ENCODE assay signal across 3 cellular contexts in the genomic region with DNA sequence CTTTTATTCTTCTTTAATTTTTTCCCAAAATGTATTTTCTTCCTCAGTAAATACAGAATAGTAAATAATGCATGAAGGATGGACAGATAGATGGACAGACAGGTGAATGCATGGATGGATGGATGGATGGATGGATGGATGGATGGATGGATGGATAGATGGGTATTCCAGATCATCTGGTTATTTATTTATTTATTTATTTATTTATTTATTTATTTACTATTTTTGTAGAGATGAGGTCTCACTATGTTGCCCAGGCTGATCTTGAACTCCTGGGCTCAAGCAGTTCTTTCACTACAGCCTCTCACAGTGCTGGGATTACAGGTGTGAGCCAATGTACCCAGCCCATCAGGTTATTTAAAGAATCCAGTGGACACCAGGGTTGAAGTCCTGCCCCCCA.
TF ChIP-seq lines count a peak whose summit lies in the region.

No MANE protein-coding gene starts in this region.

TF ChIP-seq in A549, 52 proteins besides CTCF, POLR2A, EP300 and RAD21:
- TF ChIP-seq ZC3H11A (IDR thresholded peaks at IDR 0.05), result peak; percentile 86

TF ChIP-seq in HEK293, 187 proteins besides CTCF, POLR2A, EP300 and RAD21 (continues in another document):
- TF ChIP-seq ZNF791 (tag by site-specific recombination; IDR thresholded peaks at IDR 0.05), result 0 out of 2 replicates have a peak, but pooled peaks have one; percentile 31
- TF ChIP-seq, protein P1, sequence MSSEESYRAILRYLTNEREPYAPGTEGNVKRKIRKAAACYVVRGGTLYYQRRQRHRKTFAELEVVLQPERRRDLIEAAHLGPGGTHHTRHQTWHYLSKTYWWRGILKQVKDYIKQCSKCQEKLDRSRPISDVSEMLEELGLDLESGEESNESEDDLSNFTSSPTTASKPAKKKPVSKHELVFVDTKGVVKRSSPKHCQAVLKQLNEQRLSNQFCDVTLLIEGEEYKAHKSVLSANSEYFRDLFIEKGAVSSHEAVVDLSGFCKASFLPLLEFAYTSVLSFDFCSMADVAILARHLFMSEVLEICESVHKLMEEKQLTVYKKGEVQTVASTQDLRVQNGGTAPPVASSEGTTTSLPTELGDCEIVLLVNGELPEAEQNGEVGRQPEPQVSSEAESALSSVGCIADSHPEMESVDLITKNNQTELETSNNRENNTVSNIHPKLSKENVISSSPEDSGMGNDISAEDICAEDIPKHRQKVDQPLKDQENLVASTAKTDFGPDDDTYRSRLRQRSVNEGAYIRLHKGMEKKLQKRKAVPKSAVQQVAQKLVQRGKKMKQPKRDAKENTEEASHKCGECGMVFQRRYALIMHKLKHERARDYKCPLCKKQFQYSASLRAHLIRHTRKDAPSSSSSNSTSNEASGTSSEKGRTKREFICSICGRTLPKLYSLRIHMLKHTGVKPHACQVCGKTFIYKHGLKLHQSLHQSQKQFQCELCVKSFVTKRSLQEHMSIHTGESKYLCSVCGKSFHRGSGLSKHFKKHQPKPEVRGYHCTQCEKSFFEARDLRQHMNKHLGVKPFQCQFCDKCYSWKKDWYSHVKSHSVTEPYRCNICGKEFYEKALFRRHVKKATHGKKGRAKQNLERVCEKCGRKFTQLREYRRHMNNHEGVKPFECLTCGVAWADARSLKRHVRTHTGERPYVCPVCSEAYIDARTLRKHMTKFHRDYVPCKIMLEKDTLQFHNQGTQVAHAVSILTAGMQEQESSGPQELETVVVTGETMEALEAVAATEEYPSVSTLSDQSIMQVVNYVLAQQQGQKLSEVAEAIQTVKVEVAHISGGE (tag by site-specific recombination; conservative IDR thresholded peaks at IDR 0.05; ENCODE audit: low read depth), result peak; percentile 71
- peak; percentile 90 for TF ChIP-seq ZNF394 (tag by site-specific recombination; IDR thresholded peaks at IDR 0.05; ENCODE audit: borderline replicate concordance)
- 0 out of 2 replicates have a peak, but pooled peaks have one; percentile 24 for TF ChIP-seq ZNF292 (tag by site-specific recombination; IDR thresholded peaks at IDR 0.05; ENCODE audit: borderline replicate concordance, low read depth)
- TF ChIP-seq ZXDB (tag by site-specific recombination; IDR thresholded peaks at IDR 0.05), result peak; percentile 50; the same call in 1 of the 2 replicates
- TF ChIP-seq ZNF558 (tag by site-specific recombination; IDR thresholded peaks at IDR 0.05), result 0 out of 2 replicates have a peak, but pooled peaks have one; percentile 44
- 0 out of 2 replicates have a peak, but pooled peaks have one; percentile 43 for TF ChIP-seq ZNF223 (tag by site-specific recombination; IDR thresholded peaks at IDR 0.05)
- TF ChIP-seq ZNF366 (tag by site-specific recombination; conservative IDR thresholded peaks at IDR 0.05), result peak; percentile 49
- peak; percentile 62; the same call in 1 of the 2 replicates for TF ChIP-seq ZNF404 (tag by site-specific recombination; IDR thresholded peaks at IDR 0.05)
- TF ChIP-seq ZNF560 (tag by site-specific recombination; IDR thresholded peaks at IDR 0.05; ENCODE audit: borderline replicate concordance), result peak; percentile 74; the same call in 1 of the 2 replicates
- peak; percentile 71 for TF ChIP-seq ZNF623 (tag by site-specific recombination; IDR thresholded peaks at IDR 0.05)
- 0 out of 2 replicates have a peak, but pooled peaks have one; percentile 25 for TF ChIP-seq ZNF629 (tag by site-specific recombination; IDR thresholded peaks at IDR 0.05)
- TF ChIP-seq, protein P2, sequence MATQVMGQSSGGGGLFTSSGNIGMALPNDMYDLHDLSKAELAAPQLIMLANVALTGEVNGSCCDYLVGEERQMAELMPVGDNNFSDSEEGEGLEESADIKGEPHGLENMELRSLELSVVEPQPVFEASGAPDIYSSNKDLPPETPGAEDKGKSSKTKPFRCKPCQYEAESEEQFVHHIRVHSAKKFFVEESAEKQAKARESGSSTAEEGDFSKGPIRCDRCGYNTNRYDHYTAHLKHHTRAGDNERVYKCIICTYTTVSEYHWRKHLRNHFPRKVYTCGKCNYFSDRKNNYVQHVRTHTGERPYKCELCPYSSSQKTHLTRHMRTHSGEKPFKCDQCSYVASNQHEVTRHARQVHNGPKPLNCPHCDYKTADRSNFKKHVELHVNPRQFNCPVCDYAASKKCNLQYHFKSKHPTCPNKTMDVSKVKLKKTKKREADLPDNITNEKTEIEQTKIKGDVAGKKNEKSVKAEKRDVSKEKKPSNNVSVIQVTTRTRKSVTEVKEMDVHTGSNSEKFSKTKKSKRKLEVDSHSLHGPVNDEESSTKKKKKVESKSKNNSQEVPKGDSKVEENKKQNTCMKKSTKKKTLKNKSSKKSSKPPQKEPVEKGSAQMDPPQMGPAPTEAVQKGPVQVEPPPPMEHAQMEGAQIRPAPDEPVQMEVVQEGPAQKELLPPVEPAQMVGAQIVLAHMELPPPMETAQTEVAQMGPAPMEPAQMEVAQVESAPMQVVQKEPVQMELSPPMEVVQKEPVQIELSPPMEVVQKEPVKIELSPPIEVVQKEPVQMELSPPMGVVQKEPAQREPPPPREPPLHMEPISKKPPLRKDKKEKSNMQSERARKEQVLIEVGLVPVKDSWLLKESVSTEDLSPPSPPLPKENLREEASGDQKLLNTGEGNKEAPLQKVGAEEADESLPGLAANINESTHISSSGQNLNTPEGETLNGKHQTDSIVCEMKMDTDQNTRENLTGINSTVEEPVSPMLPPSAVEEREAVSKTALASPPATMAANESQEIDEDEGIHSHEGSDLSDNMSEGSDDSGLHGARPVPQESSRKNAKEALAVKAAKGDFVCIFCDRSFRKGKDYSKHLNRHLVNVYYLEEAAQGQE (tag by site-specific recombination; IDR thresholded peaks at IDR 0.05), result peak; percentile 60; the same call in 1 of the 2 replicates
- peak; percentile 53 for TF ChIP-seq ZNF510 (tag by site-specific recombination; IDR thresholded peaks at IDR 0.05; ENCODE audit: insufficient replicate concordance)
- peak; percentile 23; the same call in 1 of the 2 replicates for TF ChIP-seq ZNF654 (tag by site-specific recombination; IDR thresholded peaks at IDR 0.05; ENCODE audit: low read depth)
- TF ChIP-seq ZNF426 (tag by site-specific recombination; IDR thresholded peaks at IDR 0.05), result peak; percentile 73
- TF ChIP-seq ZNF555 (tag by site-specific recombination; conservative IDR thresholded peaks at IDR 0.05), result peak; percentile 72
- TF ChIP-seq ZNF530 (tag by site-specific recombination; IDR thresholded peaks at IDR 0.05; ENCODE audit: low read depth), result 0 out of 2 replicates have a peak, but pooled peaks have one; percentile 34
- TF ChIP-seq ZNF433 (tag by site-specific recombination; IDR thresholded peaks at IDR 0.05; ENCODE audit: low read depth), result 0 out of 2 replicates have a peak, but pooled peaks have one; percentile 35
- peak; percentile 67; the same call in 1 of the 2 replicates for TF ChIP-seq ZNF266 (tag by site-specific recombination; IDR thresholded peaks at IDR 0.05; ENCODE audit: low read depth)
- TF ChIP-seq ZBTB8A (tag by site-specific recombination; IDR thresholded peaks at IDR 0.05), result peak; percentile 65; the same call in 1 of the 2 replicates
- 0 out of 2 replicates have a peak, but pooled peaks have one; percentile 20 for TF ChIP-seq ZNF138 (tag by site-specific recombination; IDR thresholded peaks at IDR 0.05; ENCODE audit: borderline replicate concordance)
- peak; percentile 76; the same call in 1 of the 2 replicates for TF ChIP-seq ZNF202 (tag by site-specific recombination; IDR thresholded peaks at IDR 0.05; ENCODE audit: borderline replicate concordance)
- 0 out of 2 replicates have a peak, but pooled peaks have one; percentile 31 for TF ChIP-seq ZNF354C (tag by site-specific recombination; IDR thresholded peaks at IDR 0.05; ENCODE audit: borderline replicate concordance, low read depth)

TF ChIP-seq in HepG2, 621 proteins besides CTCF, POLR2A, EP300 and RAD21:
- TF ChIP-seq ZNF646 (CRISPR knock-in tag; IDR thresholded peaks at IDR 0.05), result 0 out of 2 replicates have a peak, but pooled peaks have one; percentile 5
TF ChIP-seq in HepG2: peak in this region for 1; not testable (repeated sequence) for 620.
